In genomic region chr5:133319905-133320520, GRCh38 we compare ENCODE assay signal across 15 cellular contexts.
DNase-seq lines count a peak whose midpoint lies in the region; ATAC-seq, FAIRE-seq and TF ChIP-seq lines count a peak whose summit lies in the region.
"Had no signal": no experiment of that assay in that cellular context is flagged by ENCODE, and none has a peak within 500 bp of the region (broad histone marks: within the 10 kb centered on the region; RNA-seq: fewer than 3 reads in every experiment).

No MANE protein-coding gene starts in this region.

- DNase-seq in A549 (ENCODE audit: low read depth in 1 of 2, low spot score in 1 of 2) = peak; percentile 13 to 19
- DNase-seq in GM13976 (ENCODE audit: low spot score) = no peak
- no peak for DNase-seq in RWPE2 (ENCODE audit: low spot score)
- DNase-seq in iPS-NIHi7 (ENCODE audit: extremely low spot score) = peak; percentile 59
- DNase-seq in NCI-H1436 treated with DMSO at 0.1 percent for 48 hours (lab: John Stamatoyannopoulos, UW) = no peak
- DNase-seq in putamen (ENCODE audit: low spot score) = no peak
- DNase-seq: activated CD4-positive, CD25-positive, alpha-beta regulatory T cell treated with anti-CD3 and anti-CD28 coated beads, Interleukin-2, amount 50 U/mL, for 72 hours; activated T-cell treated with anti-CD3 and anti-CD28 coated beads, Interleukin-2, amount 50 U/mL, for 4 hours; EL; foreskin melanocyte; NCI-H1694 treated with DMSO at 0.1 percent for 48 hours; NCI-H748 treated with DMSO at 0.1 percent for 48 hours; stimulated activated CD4-positive, alpha-beta T cell treated with anti-CD3 and anti-CD28 coated beads, Interleukin-2, amount 100 ng/mL, for 24 hours had no signal

- no peak for TF ChIP-seq EP300 in A549 (IDR thresholded peaks at IDR 0.05)

- no peak overlapping the region for H3K4me2 ChIP-seq in A549

- no peaks in the 10 kb centered on the region for H3K4me1 ChIP-seq in A549
- H3K4me1 ChIP-seq in RWPE2 (ENCODE audit: insufficient read depth, poor library complexity, severe bottlenecking) = no peaks in the 10 kb centered on the region

- 46% methylated on average over 5 of the region's 5 CpGs for WGBS in A549 (ENCODE audit: missing lambda C conversion rate)

- in situ Hi-C loops in GM13976 (cut with MboI; ENCODE audit: low sequenced_read_pairs, unreplicated experiment) = no loop called here

- CTCF ChIA-PET in A549 (lab: Yijun Ruan, JAX) = interaction anchor here (0.9 to 5.3 kb wide), 9 partner anchors 9 to 654 kb away, joined by 3 to 23 read pairs (median 3); no protein-coding TSS in a partner anchor

- ATAC-seq in A549 = peak in 1 of 2 experiments; percentile 46; a peak in 2 of 6 replicates
- ATAC-seq in RWPE2 (ENCODE audit: low read depth) = peak; percentile 56
- no peak for ATAC-seq in GM19395 (IDR thresholded peaks at IDR 0.05; ENCODE audit: unreplicated experiment)
- ATAC-seq in HG02798 (IDR thresholded peaks at IDR 0.05; ENCODE audit: poor library complexity, unreplicated experiment) = no peak
- ATAC-seq: activated T-cell treated with anti-CD3 and anti-CD28 coated beads, Interleukin-2, amount 50 U/mL, for 4 hours had no signal

- TF ChIP-seq POLR2A in A549 (IDR thresholded peaks at IDR 0.05; ENCODE audit: low read length) = no peak

- FAIRE-seq in A549 (lab: Jason Lieb, UNC) = no peak

- TF ChIP-seq CTCF in A549 (IDR thresholded peaks at IDR 0.05) (peak; percentile 29; the same call in 2 of the 3 replicates), GM13976 (IDR thresholded peaks at IDR 0.05; ENCODE audit: borderline replicate concordance, control extremely low read depth, extremely low read depth, insufficient read depth, missing control alignments) (peak; percentile 10), RWPE2 (IDR thresholded peaks at IDR 0.05; ENCODE audit: poor library complexity, severe bottlenecking) (peak; percentile 57)

- H3K4me3 ChIP-seq in A549 (no peak overlapping the region), RWPE2 (ENCODE audit: severe bottlenecking) (no peak overlapping the region)

- POLR2A ChIA-PET in A549 (lab: Yijun Ruan, JAX) = no interaction called here

- H3K27ac ChIP-seq in A549 (peak overlapping the region in 1 of 2 experiments; percentile 41; a peak in 1 of 6 replicates), RWPE2 (ENCODE audit: poor library complexity, severe bottlenecking) (no peak overlapping the region)

- H3K9me3 ChIP-seq in A549 (no peaks in the 10 kb centered on the region), RWPE2 (ENCODE audit: severe bottlenecking) (no peaks in the 10 kb centered on the region)

- TF ChIP-seq RAD21 in A549 (conservative IDR thresholded peaks at IDR 0.05 in 1 of 2, IDR thresholded peaks at IDR 0.05 in 1 of 2) = peak; percentile 13 to 36; a peak in 2 of 5 replicates

- H3K27me3 ChIP-seq in RWPE2 (ENCODE audit: insufficient read depth, poor library complexity, severe bottlenecking) = no peaks in the 10 kb centered on the region

- H3K36me3 ChIP-seq in RWPE2 (ENCODE audit: low read depth) = no peaks in the 10 kb centered on the region

TF ChIP-seq in A549, 52 proteins besides CTCF, POLR2A, EP300 and RAD21:
- TF ChIP-seq SMC3 (IDR thresholded peaks at IDR 0.05) (0 out of 3 replicates have a peak, but pooled peaks have one; percentile 21), ESRRA (IDR thresholded peaks at IDR 0.05; ENCODE audit: borderline replicate concordance, low read length) (no peak), ATOH8 (CRISPR knock-in tag; IDR thresholded peaks at IDR 0.05; ENCODE audit: low read depth) (no peak), BHLHE40 (IDR thresholded peaks at IDR 0.05; ENCODE audit: low read depth, low read length) (no peak), HEYL (CRISPR knock-in tag; IDR thresholded peaks at IDR 0.05) (no peak), ZC3H11A (IDR thresholded peaks at IDR 0.05) (no peak)

Comparison
In these comparisons a context has a peak if more than half of its experiments do, and no peak if none do; other contexts are left out.
1. DNase-seq: peak in A549 (2 of 2) and iPS-NIHi7 (single experiment); none in GM13976 (single experiment), RWPE2 (single experiment), NCI-H1436 treated with DMSO at 0.1 percent for 48 hours (single experiment) and putamen (single experiment).
2. Peak in every context shown above with its lines, with median percentiles within 50 percentile points of each other: CTCF ChIP-seq.